Comparison of ENCODE assay signal across 2 cellular contexts in genomic region chr19:40236026-40236355, GRCh38.
TF ChIP-seq lines count a peak whose summit lies in the region.

No MANE protein-coding gene starts in this region.

TF ChIP-seq in HepG2, 621 proteins besides CTCF, POLR2A, EP300 and RAD21:
- TF ChIP-seq ZNF260 (CRISPR knock-in tag; IDR thresholded peaks at IDR 0.05; ENCODE audit: borderline replicate concordance, low read depth) (no peak), MYPOP (CRISPR knock-in tag; IDR thresholded peaks at IDR 0.05) (no peak), ZNF746 (CRISPR knock-in tag; IDR thresholded peaks at IDR 0.05) (no peak), AKAP8 (CRISPR knock-in tag; IDR thresholded peaks at IDR 0.05) (no peak), AGO2 (optimal IDR thresholded peaks at IDR 0.05; ENCODE audit: low read depth, low read length) (peak; percentile 31), PAWR (CRISPR knock-in tag; IDR thresholded peaks at IDR 0.05; ENCODE audit: borderline replicate concordance) (no peak)

TF ChIP-seq in WTC11, 78 proteins besides CTCF, POLR2A, EP300 and RAD21:
- TF ChIP-seq RELA (CRISPR knock-in tag; IDR thresholded peaks at IDR 0.05; ENCODE audit: borderline replicate concordance) (no peak), MXD4 (CRISPR knock-in tag; IDR thresholded peaks at IDR 0.05; ENCODE audit: borderline replicate concordance) (no peak), ZNF219 (CRISPR knock-in tag; IDR thresholded peaks at IDR 0.05; ENCODE audit: borderline replicate concordance) (no peak), ZNF671 (CRISPR knock-in tag; IDR thresholded peaks at IDR 0.05) (no peak), RORB (CRISPR knock-in tag; IDR thresholded peaks at IDR 0.05) (no peak), ZMAT4 (CRISPR knock-in tag; IDR thresholded peaks at IDR 0.05) (no peak), ATF1 (CRISPR knock-in tag; IDR thresholded peaks at IDR 0.05) (no peak), SMAD3 (CRISPR knock-in tag; IDR thresholded peaks at IDR 0.05; ENCODE audit: borderline replicate concordance) (no peak), CREB1 (CRISPR knock-in tag; IDR thresholded peaks at IDR 0.05) (no peak), ZNF416 (CRISPR knock-in tag; IDR thresholded peaks at IDR 0.05) (no peak), NR3C1 (CRISPR knock-in tag; conservative IDR thresholded peaks at IDR 0.05; ENCODE audit: low read depth) (no peak), USF2 (CRISPR knock-in tag; IDR thresholded peaks at IDR 0.05) (no peak), FOXK1 (CRISPR knock-in tag; IDR thresholded peaks at IDR 0.05) (no peak), ZBTB43 (CRISPR knock-in tag; IDR thresholded peaks at IDR 0.05) (no peak), GTF2I (CRISPR knock-in tag; conservative IDR thresholded peaks at IDR 0.05) (no peak), ZNF512 (CRISPR knock-in tag; IDR thresholded peaks at IDR 0.05; ENCODE audit: borderline replicate concordance) (no peak), TCF7 (CRISPR knock-in tag; IDR thresholded peaks at IDR 0.05; ENCODE audit: low read depth) (no peak), ZNF532 (CRISPR knock-in tag; IDR thresholded peaks at IDR 0.05; ENCODE audit: borderline replicate concordance) (no peak), CBFB (CRISPR knock-in tag; IDR thresholded peaks at IDR 0.05; ENCODE audit: low read depth) (no peak)
